ENCODE assay signal across 8 cellular contexts in genomic region chr14:49622022-49622607, GRCh38.
A peak's percentile ranks its signal among the peaks of the same experiment; 100 is the strongest.
DNase-seq lines count a peak whose midpoint lies in the region; ATAC-seq and TF ChIP-seq lines count a peak whose summit lies in the region.

No MANE protein-coding gene starts in this region.

- CTCF ChIA-PET in AG04449 (lab: Yijun Ruan, JAX), result interaction anchor here (0.7 to 6.6 kb wide), 6 partner anchors 10 to 230 kb away, joined by 3 to 44 read pairs (median 6); partner anchors contain the start of genes DNAAF2, NEMF and RPS29

- ATAC-seq in HG03565 (IDR thresholded peaks at IDR 0.05; ENCODE audit: unreplicated experiment) (no peak), HG03378 (IDR thresholded peaks at IDR 0.05; ENCODE audit: unreplicated experiment) (no peak)

- H3K36me3 ChIP-seq in brain microvascular endothelial cell (replicated peaks), result peaks cover 19% of the 10 kb centered on the region
- no peaks in the 10 kb centered on the region for H3K36me3 ChIP-seq in mucosa of stomach (ENCODE audit: control insufficient read depth, insufficient read depth, low read length)

- TF ChIP-seq CTCF in AG04449 (IDR thresholded peaks at IDR 0.05; ENCODE audit: insufficient read depth, low read length, missing control alignments) (no peak), HL-60 (IDR thresholded peaks at IDR 0.05; ENCODE audit: insufficient read depth, low read length) (no peak), brain microvascular endothelial cell (IDR thresholded peaks at IDR 0.05; ENCODE audit: low read depth, low read length, missing control alignments) (no peak)

- in situ Hi-C loops in brain microvascular endothelial cell (cut with HindIII; ENCODE audit: low pct_ligation_motif_present, low sequenced_read_pairs), result no loop called here

- peak overlapping the region; percentile 96 for H3K27ac ChIP-seq in HL-60 (replicated peaks)
- no peak overlapping the region for H3K27ac ChIP-seq in brain microvascular endothelial cell

- H3K4me3 ChIP-seq in AG04449 (ENCODE audit: low read depth, low read length), result peak overlapping the region; percentile 93
- H3K4me3 ChIP-seq in HL-60 (replicated peaks; ENCODE audit: insufficient read depth, low read length), result peak overlapping the region; percentile 80
- H3K4me3 ChIP-seq in brain microvascular endothelial cell (ENCODE audit: low read depth, low read length), result peak overlapping the region; percentile 88
- H3K4me3 ChIP-seq in mucosa of stomach (ENCODE audit: low read length), result no peak overlapping the region

- DNase-seq in AG04449 (ENCODE audit: low read depth, low spot score) (no peak), HL-60 (ENCODE audit: low read depth in 1 of 2, low spot score in 1 of 2) (no peak), brain microvascular endothelial cell (no peak), UCSD-AML1 (lab: John Stamatoyannopoulos, UW; ENCODE audit: unreplicated experiment) (no peak), SIG-M5 treated with dmso at 0.1 percent for 504 hours (lab: John Stamatoyannopoulos, UW; ENCODE audit: unreplicated experiment) (no peak)

- no peaks in the 10 kb centered on the region for H3K9me3 ChIP-seq in mucosa of stomach (ENCODE audit: control insufficient read depth, low read length)

- H3K27me3 ChIP-seq in HL-60 (ENCODE audit: insufficient read depth, poor library complexity, severe bottlenecking) (no peaks in the 10 kb centered on the region), brain microvascular endothelial cell (replicated peaks) (no peaks in the 10 kb centered on the region), mucosa of stomach (ENCODE audit: control insufficient read depth, insufficient read depth, low read length) (no peaks in the 10 kb centered on the region)

- POLR2A ChIA-PET in AG04449 (lab: Yijun Ruan, JAX), result no interaction called here

- peaks cover 6% of the 10 kb centered on the region for H3K4me1 ChIP-seq in mucosa of stomach (ENCODE audit: control insufficient read depth, insufficient read depth, low read length)

- H3K9ac ChIP-seq in mucosa of stomach (ENCODE audit: low read length), result peak overlapping the region; percentile 95
